29 cellular contexts compared by ENCODE assay signal in genomic region chr15:72334842-72335241, GRCh38.
"Had no signal": no experiment of that assay in that cellular context is flagged by ENCODE, and none has a peak within 500 bp of the region (broad histone marks: within the 10 kb centered on the region; RNA-seq: fewer than 3 reads in every experiment).

No MANE protein-coding gene starts in this region.

- H3K9me3 Mint-ChIP-seq: natural killer cell; nephron; neural progenitor cell; stimulated activated effector memory CD8-positive, alpha-beta T cell treated with anti-CD3 and anti-CD28 coated beads, Interleukin-12 subunit alpha, Interleukin-12 subunit beta, amount 100 ng/mL, for 72 hours; stimulated activated naive CD8-positive, alpha-beta T cell treated with anti-CD3 and anti-CD28 coated beads, Interleukin-15, amount 100 ng/mL, for 72 hours had no signal

- H3K9me3 ChIP-seq: ovary, psoas muscle, right lobe of liver, sigmoid colon, suprapubic skin, testis, tibial nerve, upper lobe of left lung, vagina had no signal

- H3K36me3 Mint-ChIP-seq: neural progenitor cell had no signal

- H3K4me1 Mint-ChIP-seq: natural killer cell; neural progenitor cell; stimulated activated effector memory CD8-positive, alpha-beta T cell treated with anti-CD3 and anti-CD28 coated beads, Interleukin-12 subunit alpha, Interleukin-12 subunit beta, amount 100 ng/mL, for 72 hours; stimulated activated naive CD8-positive, alpha-beta T cell treated with anti-CD3 and anti-CD28 coated beads, Interleukin-15, amount 100 ng/mL, for 72 hours had no signal

- H3K27ac ChIP-seq: neural progenitor cell, ovary, parathyroid adenoma, psoas muscle, right lobe of liver, sigmoid colon, suprapubic skin, testis, tibial nerve, upper lobe of left lung, vagina had no signal

- H3K36me3 ChIP-seq: neural progenitor cell, ovary, right lobe of liver, vagina had no signal

- H3K4me3 ChIP-seq: neural progenitor cell, ovary, psoas muscle, right lobe of liver, sigmoid colon, suprapubic skin, testis, tibial nerve, upper lobe of left lung, vagina had no signal

- H3K27ac Mint-ChIP-seq: natural killer cell; nephron; neural progenitor cell; progenitor cell of endocrine pancreas; stimulated activated effector memory CD8-positive, alpha-beta T cell treated with anti-CD3 and anti-CD28 coated beads, Interleukin-12 subunit alpha, Interleukin-12 subunit beta, amount 100 ng/mL, for 72 hours; stimulated activated naive CD8-positive, alpha-beta T cell treated with anti-CD3 and anti-CD28 coated beads, Interleukin-15, amount 100 ng/mL, for 72 hours had no signal

- H3K27me3 Mint-ChIP-seq: progenitor cell of endocrine pancreas; stimulated activated naive CD8-positive, alpha-beta T cell treated with anti-CD3 and anti-CD28 coated beads, Interleukin-15, amount 100 ng/mL, for 72 hours had no signal

- H3K4me1 ChIP-seq: neural progenitor cell, parathyroid adenoma, psoas muscle, right lobe of liver, suprapubic skin, testis, vagina had no signal

- H3K4me3 Mint-ChIP-seq: natural killer cell; nephron; neural progenitor cell; stimulated activated effector memory CD8-positive, alpha-beta T cell treated with anti-CD3 and anti-CD28 coated beads, Interleukin-12 subunit alpha, Interleukin-12 subunit beta, amount 100 ng/mL, for 72 hours; stimulated activated naive CD8-positive, alpha-beta T cell treated with anti-CD3 and anti-CD28 coated beads, Interleukin-15, amount 100 ng/mL, for 72 hours had no signal

- H3K4me2 ChIP-seq: neural progenitor cell had no signal

- FAIRE-seq: small intestine, urothelium cell line had no signal

- DNase-seq: natural killer cell; occipital lobe; ovary; posterior cingulate gyrus; psoas muscle; right cardiac atrium; right lobe of liver; sigmoid colon; small intestine; stimulated activated CD4-positive, alpha-beta T cell treated with anti-CD3 and anti-CD28 coated beads, Interleukin-15, amount 100 ng/mL, for 24 hours; stimulated activated CD4-positive, alpha-beta T cell treated with anti-CD3 and anti-CD28 coated beads, Interleukin-2, amount 100 ng/mL, for 24 hours; stimulated activated CD4-positive, alpha-beta T cell treated with anti-CD3 and anti-CD28 coated beads, Interleukin-2, amount 100 ng/mL, for 48 hours; stimulated activated CD4-positive, alpha-beta T cell treated with anti-CD3 and anti-CD28 coated beads, Interleukin-4, amount 100 ng/mL, for 24 hours; stimulated activated naive CD4-positive, alpha-beta T cell; stimulated activated naive CD8-positive, alpha-beta T cell treated with anti-CD3 and anti-CD28 coated beads, Interleukin-15, amount 100 ng/mL, for 72 hours; stimulated activated naive CD8-positive, alpha-beta T cell treated with anti-CD3 and anti-CD28 coated beads, Interleukin-15, Interleukin-2, amounts not matched to agents 100 U/mL and 50 U/mL, for 24 hours; substantia nigra; testis; trophoblast cell; upper lobe of left lung had no signal

- ATAC-seq: natural killer cell; psoas muscle; right cardiac atrium; right lobe of liver; stimulated activated effector memory CD8-positive, alpha-beta T cell treated with anti-CD3 and anti-CD28 coated beads, Interleukin-12 subunit alpha, Interleukin-12 subunit beta, amount 100 ng/mL, for 72 hours; stimulated activated naive CD8-positive, alpha-beta T cell treated with anti-CD3 and anti-CD28 coated beads, Interleukin-15, amount 100 ng/mL, for 72 hours; stimulated activated naive CD8-positive, alpha-beta T cell treated with anti-CD3 and anti-CD28 coated beads, Interleukin-15, Interleukin-2, amounts not matched to agents 100 U/mL and 50 U/mL, for 24 hours had no signal
